9 cellular contexts compared by ENCODE assay signal in the genomic region with DNA sequence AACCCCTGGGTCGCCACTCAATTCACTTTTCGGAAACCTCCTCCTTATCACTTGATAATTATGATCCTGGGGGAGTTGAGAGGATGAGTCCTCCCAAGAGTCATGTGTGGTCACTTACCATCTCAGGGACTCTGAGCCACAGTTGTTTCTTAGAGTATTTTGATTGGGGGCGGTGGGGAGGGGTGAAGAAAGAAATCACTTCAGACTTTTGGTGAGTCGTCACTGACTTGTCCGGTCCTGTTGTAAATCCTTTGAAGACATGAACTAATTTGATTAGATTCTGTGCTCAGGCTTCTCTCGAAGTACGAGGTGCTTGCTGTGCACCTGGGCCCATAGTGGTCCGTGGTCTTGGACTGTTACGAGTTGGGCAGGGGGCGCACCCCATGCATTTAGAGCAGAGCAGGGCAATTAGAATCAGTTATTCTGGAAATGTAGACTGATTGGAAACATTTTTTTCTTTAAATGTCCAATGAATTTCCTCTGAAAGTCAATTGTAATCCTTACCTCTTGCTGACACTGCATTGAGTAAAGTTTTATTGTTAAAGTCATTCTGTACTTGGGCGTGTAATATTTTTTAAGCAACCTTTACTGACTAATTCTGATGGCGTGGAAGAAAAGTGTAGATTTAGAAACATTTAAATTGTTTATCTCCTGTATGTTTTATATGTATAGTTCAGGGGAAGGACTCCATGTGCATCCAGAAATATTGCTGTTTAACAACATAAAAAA.
A peak's percentile ranks its signal among the peaks of the same experiment; 100 is the strongest.
DNase-seq lines count a peak whose midpoint lies in the region; ATAC-seq, FAIRE-seq and TF ChIP-seq lines count a peak whose summit lies in the region.
"Had no signal": no experiment of that assay in that cellular context is flagged by ENCODE, and none has a peak within 500 bp of the region (broad histone marks: within the 10 kb centered on the region; RNA-seq: fewer than 3 reads in every experiment).

No MANE protein-coding gene starts in this region.

- H3K27me3 Mint-ChIP-seq in CD4-positive, alpha-beta T cell, result no peaks in the 10 kb centered on the region
- H3K27me3 Mint-ChIP-seq in activated naive CD8-positive, alpha-beta T cell treated with anti-CD3 and anti-CD28 coated beads, Interleukin-2, amount 10 ng/mL, durations not matched to agents 7 days and 5 days, result peaks cover 10% of the 10 kb centered on the region

- peak overlapping the region; percentile 67 for H3K4me3 Mint-ChIP-seq in CD4-positive, alpha-beta T cell
- peak overlapping the region; percentile 62 for H3K4me3 Mint-ChIP-seq in activated naive CD8-positive, alpha-beta T cell treated with anti-CD3 and anti-CD28 coated beads, Interleukin-2, amount 10 ng/mL, durations not matched to agents 7 days and 5 days

- H3K27ac ChIP-seq in CD4-positive, alpha-beta T cell (ENCODE audit: low read depth, low read length), result no peak overlapping the region
- H3K27ac ChIP-seq in HUES6 (ENCODE audit: low read depth, low read length) (no peak overlapping the region), muscle layer of duodenum (ENCODE audit: low read length) (no peak overlapping the region)
- H3K27ac ChIP-seq: lower lobe of right lung had no signal

- H3K36me3 Mint-ChIP-seq in CD4-positive, alpha-beta T cell (ENCODE audit: low read depth), result peaks cover 33% of the 10 kb centered on the region
- peaks cover 10% of the 10 kb centered on the region for H3K36me3 Mint-ChIP-seq in activated naive CD8-positive, alpha-beta T cell treated with anti-CD3 and anti-CD28 coated beads, Interleukin-2, amount 10 ng/mL, durations not matched to agents 7 days and 5 days

- H3K4me3 ChIP-seq in HUES6 (ENCODE audit: low read depth, low read length) (peak overlapping the region; percentile 84), muscle layer of duodenum (ENCODE audit: low read depth in 1 of 2, low read length in 2 of 2) (peak overlapping the region; percentile 46 to 94)

- H3K36me3 ChIP-seq in HUES6 (ENCODE audit: control insufficient read depth, insufficient read depth, low read length) (peaks cover 14% of the 10 kb centered on the region), muscle layer of duodenum (ENCODE audit: control insufficient read depth in 1 of 2, insufficient read depth in 2 of 2, low read length in 2 of 2) (peaks cover 0 to 7% of the 10 kb centered on the region in 2 donors)

- intact Hi-C loops in CD4-positive, alpha-beta T cell (cut with DNase I, micrococcal nuclease), result loop anchor here in 1 of 2 experiments (5.0 kb wide), 1 partner anchor 827 kb away; a partner anchor contains a TSS

- no peak for DNase-seq in CD4-positive, alpha-beta T cell
- no peak for DNase-seq in activated naive CD8-positive, alpha-beta T cell treated with anti-CD3 and anti-CD28 coated beads, Interleukin-2, amount 10 ng/mL, durations not matched to agents 7 days and 5 days
- DNase-seq in medulla oblongata (ENCODE audit: extremely low spot score) (no peak), GM19239 (ENCODE audit: insufficient read length, low spot score) (no peak)
- no peak for DNase-seq in stimulated activated naive CD4-positive, alpha-beta T cell treated with Interleukin-2 at 50 U/mL for 16 hours (lab: John Stamatoyannopoulos, UW)
- DNase-seq: lower lobe of right lung had no signal

- POLR2A ChIA-PET in CD4-positive, alpha-beta T cell (lab: Charles Lee), result interaction anchor here (2.4 to 2.7 kb wide), 2 partner anchors 9 to 223 kb away, joined by 9 to 59 read pairs; a partner anchor contains a TSS
- POLR2A ChIA-PET in activated naive CD8-positive, alpha-beta T cell treated with anti-CD3 and anti-CD28 coated beads, Interleukin-2, amount 10 ng/mL, durations not matched to agents 7 days and 5 days (lab: Charles Lee), result interaction anchor here (2.4 kb wide), 1 partner anchor 386 kb away, joined by 10 read pairs; a partner anchor contains a TSS

- no peak for FAIRE-seq in GM19239 (lab: Jason Lieb, UNC)

- ATAC-seq in CD4-positive, alpha-beta T cell (ENCODE audit: poor library complexity), result no peak
- ATAC-seq in activated naive CD8-positive, alpha-beta T cell treated with anti-CD3 and anti-CD28 coated beads, Interleukin-2, amount 10 ng/mL, durations not matched to agents 7 days and 5 days (ENCODE audit: low read depth), result no peak
- no peak for ATAC-seq in HG02610 (IDR thresholded peaks at IDR 0.05; ENCODE audit: unreplicated experiment)
- ATAC-seq: lower lobe of right lung had no signal

- CTCF ChIA-PET in CD4-positive, alpha-beta T cell (lab: Charles Lee), result no interaction called here

- peaks cover 35% of the 10 kb centered on the region for H3K4me1 Mint-ChIP-seq in CD4-positive, alpha-beta T cell (ENCODE audit: low read depth)
- H3K4me1 Mint-ChIP-seq in activated naive CD8-positive, alpha-beta T cell treated with anti-CD3 and anti-CD28 coated beads, Interleukin-2, amount 10 ng/mL, durations not matched to agents 7 days and 5 days, result peaks cover 28% of the 10 kb centered on the region

- H3K27me3 ChIP-seq in CD4-positive, alpha-beta T cell (ENCODE audit: control insufficient read depth, insufficient read depth, low read length), result no peaks in the 10 kb centered on the region
- no peaks in the 10 kb centered on the region for H3K27me3 ChIP-seq in HUES6 (ENCODE audit: control insufficient read depth, insufficient read depth, low read length)
- no peaks in the 10 kb centered on the region for H3K27me3 ChIP-seq in muscle layer of duodenum (ENCODE audit: low read depth, low read length)

- H3K4me1 ChIP-seq in HUES6 (ENCODE audit: control insufficient read depth, insufficient read depth, low read length) (peaks cover 24% of the 10 kb centered on the region), muscle layer of duodenum (ENCODE audit: control insufficient read depth in 1 of 2, insufficient read depth in 2 of 2, low read length in 2 of 2) (peaks cover 0 to 27% of the 10 kb centered on the region in 2 donors)

- H3K9ac ChIP-seq in HUES6 (ENCODE audit: low read length), result no peak overlapping the region

- peak overlapping the region; percentile 87 for H3K27ac Mint-ChIP-seq in CD4-positive, alpha-beta T cell
- no peak overlapping the region for H3K27ac Mint-ChIP-seq in activated naive CD8-positive, alpha-beta T cell treated with anti-CD3 and anti-CD28 coated beads, Interleukin-2, amount 10 ng/mL, durations not matched to agents 7 days and 5 days

- H3K9me3 ChIP-seq in CD4-positive, alpha-beta T cell (ENCODE audit: control insufficient read depth, low read length), result no peaks in the 10 kb centered on the region
- no peaks in the 10 kb centered on the region for H3K9me3 ChIP-seq in HUES6 (ENCODE audit: control insufficient read depth, insufficient read depth, low read depth, low read length)
- no peaks in the 10 kb centered on the region for H3K9me3 ChIP-seq in muscle layer of duodenum (ENCODE audit: control insufficient read depth in 1 of 2, low read length in 2 of 2)
- H3K9me3 ChIP-seq: lower lobe of right lung had no signal

- H3K9me3 Mint-ChIP-seq in CD4-positive, alpha-beta T cell, result no peaks in the 10 kb centered on the region
- H3K9me3 Mint-ChIP-seq in activated naive CD8-positive, alpha-beta T cell treated with anti-CD3 and anti-CD28 coated beads, Interleukin-2, amount 10 ng/mL, durations not matched to agents 7 days and 5 days, result no peaks in the 10 kb centered on the region

- TF ChIP-seq CTCF in CD4-positive, alpha-beta T cell (IDR thresholded peaks at IDR 0.05), result no peak
